10 cellular contexts compared by ENCODE assay signal in genomic region chr1:2212167-2212541, GRCh38. TPM values are rescaled to one million over a fixed set of nuclear protein-coding genes. Genes with fewer than 3 reads are reported as not detected.
DNase-seq lines count a peak whose midpoint lies in the region; ATAC-seq and TF ChIP-seq lines count a peak whose summit lies in the region.
"Had no signal": no experiment of that assay in that cellular context is flagged by ENCODE, and none has a peak within 500 bp of the region (broad histone marks: within the 10 kb centered on the region; RNA-seq: fewer than 3 reads in every experiment).

No MANE protein-coding gene starts in this region.

- H3K9ac ChIP-seq in neural cell (ENCODE audit: low read length), result peak overlapping the region; percentile 86

- H3K9me2 ChIP-seq in neural cell (ENCODE audit: insufficient read depth, low read length), result no peaks in the 10 kb centered on the region

- H3K9me3 ChIP-seq in esophagus (ENCODE audit: control insufficient read depth in 2 of 2, insufficient read depth in 1 of 2, low read depth in 1 of 2, low read length in 1 of 2), result no peaks in the 10 kb centered on the region
- H3K9me3 ChIP-seq in neural cell (ENCODE audit: low read length), result no peaks in the 10 kb centered on the region
- H3K9me3 ChIP-seq in vagina, result no peaks in the 10 kb centered on the region
- H3K9me3 ChIP-seq: MG63 had no signal

- no peak for TF ChIP-seq CTCF in neural cell (IDR thresholded peaks at IDR 0.05; ENCODE audit: poor library complexity, severe bottlenecking)
- TF ChIP-seq CTCF in vagina (IDR thresholded peaks at IDR 0.05), result no peak

- H3K4me3 ChIP-seq in esophagus (ENCODE audit: low read depth in 1 of 2, low read length in 2 of 2), result no peak overlapping the region
- H3K4me3 ChIP-seq in neural cell (ENCODE audit: low read length), result peak overlapping the region; percentile 63
- H3K4me3 ChIP-seq in vagina, result peak overlapping the region; percentile 18 to 29

- TF ChIP-seq EP300 in neural cell (conservative IDR thresholded peaks at IDR 0.05; ENCODE audit: poor library complexity, severe bottlenecking), result no peak

- DNase-seq in Right ventricle myocardium inferior (ENCODE audit: missing footprints) (peak; percentile 66), cardiac septum (ENCODE audit: low spot score) (no peak), vagina (ENCODE audit: extremely low spot score in 2 of 2) (no peak), NCI-H446 (lab: John Stamatoyannopoulos, UW) (no peak), AML-193 (lab: John Stamatoyannopoulos, UW) (no peak)
- DNase-seq: SIG-M5 had no signal

- H3K36me3 ChIP-seq in esophagus (ENCODE audit: control insufficient read depth in 2 of 2, insufficient read depth in 2 of 2, low read length in 1 of 2) (no peaks in the 10 kb centered on the region), neural cell (ENCODE audit: insufficient read depth, low read length) (no peaks in the 10 kb centered on the region), vagina (no peaks in the 10 kb centered on the region)
- H3K36me3 ChIP-seq: MG63 had no signal

- no peak overlapping the region for H3K4me2 ChIP-seq in neural cell (ENCODE audit: low read length)

- H3K27ac ChIP-seq in esophagus (ENCODE audit: low read depth in 2 of 2, low read length in 1 of 2), result peak overlapping the region; percentile 91 to 95
- H3K27ac ChIP-seq in neural cell (ENCODE audit: low read length), result peak overlapping the region; percentile 97
- H3K27ac ChIP-seq in vagina, result peak overlapping the region; percentile 97

- no peak for TF ChIP-seq RAD21 in neural cell (conservative IDR thresholded peaks at IDR 0.05)

- no peak for TF ChIP-seq POLR2A in vagina (IDR thresholded peaks at IDR 0.05)

- H3F3A ChIP-seq in neural cell (ENCODE audit: insufficient read depth, low read length, poor library complexity, severe bottlenecking), result no peaks in the 10 kb centered on the region

- H3K4me1 ChIP-seq in esophagus (ENCODE audit: control insufficient read depth in 2 of 2, insufficient read depth in 2 of 2, low read length in 1 of 2), result peaks cover 14 to 55% of the 10 kb centered on the region in 2 donors
- peaks cover 75% of the 10 kb centered on the region for H3K4me1 ChIP-seq in vagina

- H2AFZ ChIP-seq in neural cell (ENCODE audit: low read depth, low read length), result peak overlapping the region; percentile 69

- ATAC-seq in Right ventricle myocardium inferior (peak; percentile 0), HG03159 (IDR thresholded peaks at IDR 0.05; ENCODE audit: unreplicated experiment) (no peak)

- 54 to 55% methylated on average over 15 of the region's 15 CpGs for WGBS in esophagus, 2 donors

- no peaks in the 10 kb centered on the region for H4K20me1 ChIP-seq in neural cell (ENCODE audit: insufficient read depth)

- no peaks in the 10 kb centered on the region for H3K27me3 ChIP-seq in esophagus (ENCODE audit: control insufficient read depth in 1 of 2, insufficient read depth in 2 of 2, low read length in 2 of 2)
- no peaks in the 10 kb centered on the region for H3K27me3 ChIP-seq in neural cell (ENCODE audit: insufficient read depth, low read depth, low read length)
- no peaks in the 10 kb centered on the region for H3K27me3 ChIP-seq in vagina
- H3K27me3 ChIP-seq: MG63 had no signal

- H3K79me2 ChIP-seq in neural cell (replicated peaks; ENCODE audit: insufficient read depth, low read length), result no peaks in the 10 kb centered on the region

- intact Hi-C loops in Right ventricle myocardium inferior (cut with DNase I), result no loop called here
- intact Hi-C loops in cardiac septum (cut with DNase I), result loop anchor here (2.0 to 5.0 kb wide), 2 partner anchors 15 to 65 kb away; no protein-coding TSS in a partner anchor
- intact Hi-C loops in vagina (cut with DNase I), result loop anchor here (2.0 kb wide), 1 partner anchor 17 kb away; the partner anchor contains the start of gene SKI

TF ChIP-seq in neural cell, 6 proteins besides CTCF, POLR2A, EP300 and RAD21:
- TF ChIP-seq SMC3 (conservative IDR thresholded peaks at IDR 0.05; ENCODE audit: poor library complexity) (no peak), TAF1 (IDR thresholded peaks at IDR 0.05; ENCODE audit: low read depth) (no peak), EZH2 (IDR thresholded peaks at IDR 0.05; ENCODE audit: borderline replicate concordance, insufficient read depth, low read length, poor library complexity, severe bottlenecking) (no peak), REST (IDR thresholded peaks at IDR 0.05; ENCODE audit: borderline replicate concordance) (no peak), POLR2AphosphoS5 (IDR thresholded peaks at IDR 0.05) (no peak), MXI1 (conservative IDR thresholded peaks at IDR 0.05; ENCODE audit: poor library complexity, severe bottlenecking) (no peak)

RNA-seq across cellular contexts. Expression of gene SKI, which starts 16.0 kb away (rescaled TPM):
- total RNA-seq in Right ventricle myocardium inferior, result 38.5 TPM
- 39.9 TPM for total RNA-seq in cardiac septum
- polyA plus RNA-seq in esophagus, result 10 to 100 TPM; 11.5 to 12.8 TPM
- polyA plus RNA-seq in neural cell, result 4.1 and 4.9 TPM in 2 replicates
- polyA minus RNA-seq in neural cell, result 23.9 and 25.1 TPM in 2 replicates
- total RNA-seq in vagina, result 53.8 TPM

RNA-seq across cellular contexts. Expression of gene FAAP20, which starts 17.6 kb away (rescaled TPM):
- total RNA-seq in Right ventricle myocardium inferior, result 43.9 TPM
- 40.5 TPM for total RNA-seq in cardiac septum
- 10 to 100 TPM; 32.9 to 44.8 TPM for polyA plus RNA-seq in esophagus
- 45.3 and 53.0 TPM in 2 replicates for polyA plus RNA-seq in neural cell
- 25.4 and 35.3 TPM in 2 replicates for polyA minus RNA-seq in neural cell
- 92.3 TPM for total RNA-seq in vagina

Comparison
In these comparisons a context has a peak if more than half of its experiments do, and no peak if none do; other contexts are left out.
1. H3K4me3 ChIP-seq: peak in neural cell (single experiment) and vagina (2 of 2); none in esophagus (0 of 2).
2. Peak in every context shown above with its lines, with median percentiles within 50 percentile points of each other: H3K27ac ChIP-seq.